Comparison of ENCODE assay signal across 23 cellular contexts in the genomic region with DNA sequence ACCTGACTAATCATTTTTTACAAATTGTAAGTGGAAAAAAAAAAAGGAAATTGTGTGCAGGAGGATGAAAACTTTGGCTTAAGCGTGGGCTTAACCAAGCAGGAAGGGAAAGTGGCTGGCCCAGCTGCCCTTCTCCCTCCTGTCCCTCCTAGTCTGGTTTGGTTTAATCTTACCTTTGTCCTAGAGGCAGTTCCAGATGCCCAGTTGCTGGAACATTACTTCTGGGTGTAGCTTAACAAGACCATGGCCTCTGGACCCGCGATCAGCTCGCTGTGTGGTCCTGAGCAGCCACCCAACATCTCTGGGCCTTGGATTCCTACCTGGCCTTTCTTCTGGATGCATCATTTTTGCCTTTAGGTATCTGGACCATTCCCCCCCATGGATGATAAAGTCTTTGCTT. TPM values are rescaled to one million over a fixed set of nuclear protein-coding genes. Genes with fewer than 3 reads are reported as not detected.
DNase-seq lines count a peak whose midpoint lies in the region; ATAC-seq and TF ChIP-seq lines count a peak whose summit lies in the region.
"Had no signal": no experiment of that assay in that cellular context is flagged by ENCODE, and none has a peak within 500 bp of the region (broad histone marks: within the 10 kb centered on the region; RNA-seq: fewer than 3 reads in every experiment).

No MANE protein-coding gene starts in this region.

- H3K27me3 ChIP-seq in colonic mucosa (no peaks in the 10 kb centered on the region), neutrophil (no peaks in the 10 kb centered on the region)
- H3K27me3 ChIP-seq: MG63, SJSA1 had no signal

- peak overlapping the region; percentile 84 for H3K27ac ChIP-seq in colonic mucosa
- H3K27ac ChIP-seq in neutrophil: peak overlapping the region; percentile 75
- H3K27ac ChIP-seq: SJSA1 had no signal

- H3K4me1 ChIP-seq in colonic mucosa (no peaks in the 10 kb centered on the region), neutrophil (ENCODE audit: control insufficient read depth in 1 of 2, insufficient read depth in 1 of 2, low read depth in 1 of 2, low read length in 1 of 2) (peaks cover 47 to 57% of the 10 kb centered on the region in 2 experiments)

- DNase-seq in CD1c-positive myeloid dendritic cell (ENCODE audit: extremely low spot score) (peak; percentile 65), HT-29 (ENCODE audit: low spot score) (peak; percentile 90), colonic mucosa (peak; percentile 77), SHP77 treated with DMSO at 0.1 percent for 48 hours (lab: John Stamatoyannopoulos, UW) (no peak), COLO668 (lab: John Stamatoyannopoulos, UW; ENCODE audit: unreplicated experiment) (no peak), left cardiac atrium (no peak)
- DNase-seq: CD4-positive, CD25-positive, alpha-beta regulatory T cell; DND-41; GOT3; MG63; NCI-H1092; NCI-H1436 treated with DMSO at 0.1 percent for 48 hours; NCI-H2029; NCI-H226; NCI-H510A treated with DMSO at 0.1 percent for 48 hours; NCI-H748 treated with DMSO at 0.1 percent for 48 hours had no signal

- intact Hi-C loops in colonic mucosa (cut with DNase I) (no loop called here), left cardiac atrium (cut with DNase I) (no loop called here)

- no peaks in the 10 kb centered on the region for H3K36me3 ChIP-seq in colonic mucosa
- H3K36me3 ChIP-seq in neutrophil: no peaks in the 10 kb centered on the region
- H3K36me3 ChIP-seq: MG63, SJSA1 had no signal

- peak overlapping the region in 1 of 2 donors; percentile 81 for H3K9ac ChIP-seq in colonic mucosa (ENCODE audit: low read depth in 2 of 2, low read length in 2 of 2)

- no peaks in the 10 kb centered on the region for H3K9me3 ChIP-seq in colonic mucosa
- H3K9me3 ChIP-seq in neutrophil: no peaks in the 10 kb centered on the region
- H3K9me3 ChIP-seq: A549, MG63, SJSA1 had no signal

- TF ChIP-seq CTCF in colonic mucosa (IDR thresholded peaks at IDR 0.05): no peak
- TF ChIP-seq CTCF in neutrophil (IDR thresholded peaks at IDR 0.05): no peak

- H3K4me3 ChIP-seq in colonic mucosa: no peak overlapping the region
- H3K4me3 ChIP-seq in neutrophil (ENCODE audit: low read depth in 1 of 2, low read length in 1 of 2): peak overlapping the region in 1 of 2 experiments; percentile 19
- H3K4me3 ChIP-seq: A549, K562, MG63, SJSA1 had no signal

- ATAC-seq in GM18870 (IDR thresholded peaks at IDR 0.05; ENCODE audit: unreplicated experiment): no peak
- no peak for ATAC-seq in left cardiac atrium
- ATAC-seq: A549, K562, Panc1 had no signal

RNA-seq across cellular contexts. Expression of a gene that starts 15.5 kb away (rescaled TPM):
- total RNA-seq in HT-29 (2014; rRNA removed; shearing (Covaris generic)): 25.9 and 28.9 TPM in 2 replicates
- 10 to 100 TPM; 36.3 to 71.1 TPM for total RNA-seq in colonic mucosa
- 1 to 10 TPM in 1 of 2 donors, under 1 TPM in 1; 0.62 to 1.2 TPM for total RNA-seq in left cardiac atrium
- total RNA-seq: B cell; CD4-positive, CD25-positive, alpha-beta regulatory T cell had no signal

Comparison
In these comparisons a context has a peak if more than half of its experiments do, and no peak if none do; other contexts are left out.
1. DNase-seq: peak in CD1c-positive myeloid dendritic cell (single experiment), HT-29 (single experiment) and colonic mucosa (single experiment); none in SHP77 treated with DMSO at 0.1 percent for 48 hours (single experiment), COLO668 (single experiment) and left cardiac atrium (single experiment).
2. RNA of a gene that starts 15.5 kb away (total RNA-seq): 36.3 to 71.1 TPM in colonic mucosa and 25.9 to 28.9 TPM in HT-29; 0.62 to 1.2 TPM in left cardiac atrium; every median in the first group is over 10 times any median in the second.